ENCODE assay signal across 24 cellular contexts in the genomic region with DNA sequence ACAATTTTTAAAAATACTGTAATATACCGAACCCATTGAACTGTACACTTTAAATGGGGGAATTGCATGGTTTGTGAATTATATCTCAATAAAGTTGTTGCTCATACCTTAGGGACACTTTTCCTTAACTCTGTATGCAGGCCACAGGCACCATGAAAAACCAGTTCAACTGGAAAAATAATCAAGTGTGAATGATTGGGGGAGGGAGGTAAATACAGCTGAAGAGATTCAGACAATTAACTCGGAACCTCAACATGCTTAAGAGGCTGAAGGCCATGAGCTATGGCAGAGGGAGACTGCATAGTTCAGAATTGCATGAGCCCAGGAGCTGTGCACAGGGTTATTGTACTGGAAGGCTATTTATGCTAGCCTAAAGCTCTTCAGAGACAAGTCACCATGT. TPM values are rescaled to one million over a fixed set of nuclear protein-coding genes. Genes with fewer than 3 reads are reported as not detected.
DNase-seq lines count a peak whose midpoint lies in the region; ATAC-seq and TF ChIP-seq lines count a peak whose summit lies in the region.
"Had no signal": no experiment of that assay in that cellular context is flagged by ENCODE, and none has a peak within 500 bp of the region (broad histone marks: within the 10 kb centered on the region; RNA-seq: fewer than 3 reads in every experiment).

No MANE protein-coding gene starts in this region.

- DNase-seq in ELF-1 (ENCODE audit: low read depth, low spot score) = peak; percentile 14
- DNase-seq in NCI-H510A (lab: John Stamatoyannopoulos, UW) = peak; percentile 76
- DNase-seq in stimulated activated CD4-positive, alpha-beta T cell treated with anti-CD3 and anti-CD28 coated beads, Interleukin-4, amount 100 ng/mL, for 24 hours = no peak
- DNase-seq: ACHN; activated CD4-positive, alpha-beta T cell treated with anti-CD3 and anti-CD28 coated beads for 36 hours; activated effector memory CD4-positive, alpha-beta T cell treated with anti-CD3 and anti-CD28 coated beads, Interleukin-2, amount 50 U/mL, for 16 hours; body of pancreas; heart left ventricle; naive thymus-derived CD4-positive, alpha-beta T cell; NCI-H1930; ovary; substantia nigra; T-helper 17 cell had no signal

- TF ChIP-seq CTCF in C4-2B (conservative IDR thresholded peaks at IDR 0.05) = no peak

- H3K27ac ChIP-seq in C4-2B = peak overlapping the region; percentile 30; the same call in 1 of the 2 replicates
- H3K27ac ChIP-seq: body of pancreas, heart left ventricle, KMS-11, ovary, SK-N-MC had no signal

- peak; percentile 59 for ATAC-seq in esophagus mucosa
- ATAC-seq in HG02759 (IDR thresholded peaks at IDR 0.05; ENCODE audit: unreplicated experiment) = no peak
- no peak for ATAC-seq in HG03196 (IDR thresholded peaks at IDR 0.05; ENCODE audit: unreplicated experiment)
- ATAC-seq in GM18519 (IDR thresholded peaks at IDR 0.05; ENCODE audit: low FRiP score, unreplicated experiment) = no peak
- ATAC-seq: activated CD4-positive, alpha-beta T cell treated with anti-CD3 and anti-CD28 coated beads for 36 hours; body of pancreas; heart left ventricle; left lobe of liver; naive thymus-derived CD4-positive, alpha-beta T cell; stimulated activated effector memory CD8-positive, alpha-beta T cell treated with anti-CD3 and anti-CD28 coated beads, Interleukin-12 subunit alpha, Interleukin-12 subunit beta, amount 100 ng/mL, for 72 hours; T-helper 17 cell had no signal

RNA-seq across cellular contexts. Expression of gene HRH4, which starts 42.2 kb away (rescaled TPM):
- total RNA-seq in esophagus mucosa = 0.28 TPM
- total RNA-seq: body of pancreas, G401, ovary, smooth muscle cell had no signal
